Comparison of ENCODE assay signal across 11 cellular contexts in the genomic region with DNA sequence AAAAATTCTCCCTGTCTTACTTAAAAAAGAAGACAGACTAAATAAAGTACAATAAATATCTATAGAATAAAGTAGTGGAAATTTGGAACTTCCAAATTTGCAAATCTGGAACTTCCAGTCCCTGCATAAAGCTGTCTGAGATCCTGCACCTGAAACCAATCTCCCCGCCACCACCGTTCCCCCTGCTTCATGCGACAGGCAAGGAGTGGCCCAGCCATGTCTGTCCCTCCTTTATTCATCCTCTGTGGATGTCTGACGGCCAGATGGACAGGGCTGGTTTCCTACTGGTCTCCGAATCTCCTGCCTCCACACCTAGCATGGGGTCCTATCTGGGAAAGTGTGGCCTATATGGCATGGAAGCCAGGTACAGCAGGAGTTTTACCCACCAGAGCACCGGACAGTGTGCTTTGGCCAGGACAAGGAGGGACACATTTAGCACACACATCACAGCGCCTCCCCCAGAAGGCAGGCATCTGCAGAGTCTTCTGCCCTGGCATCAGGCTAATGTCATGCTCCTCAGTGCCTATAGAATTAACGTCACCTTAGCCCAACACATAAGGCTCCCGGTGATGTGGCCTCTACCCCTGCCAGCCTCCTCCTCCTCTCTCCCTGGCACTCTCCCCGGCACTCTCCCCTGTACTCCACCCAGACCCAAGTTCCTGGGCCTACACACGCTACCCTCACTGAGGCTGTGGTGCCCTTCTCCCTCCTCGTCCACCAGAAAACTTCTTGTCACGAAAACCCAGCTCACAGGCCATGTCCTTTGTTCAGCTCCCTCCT.
DNase-seq lines count a peak whose midpoint lies in the region; ATAC-seq and TF ChIP-seq lines count a peak whose summit lies in the region.
"Had no signal": no experiment of that assay in that cellular context is flagged by ENCODE, and none has a peak within 500 bp of the region (broad histone marks: within the 10 kb centered on the region; RNA-seq: fewer than 3 reads in every experiment).

No MANE protein-coding gene starts in this region.

- no peak overlapping the region for H3K4me2 ChIP-seq in mammary epithelial cell (ENCODE audit: insufficient read depth, low read depth, low read length)
- H3K4me2 ChIP-seq: neural progenitor cell had no signal

- H3K4me3 ChIP-seq in mammary epithelial cell (replicated peaks in 1 of 3; ENCODE audit: insufficient read depth in 1 of 3, low read depth in 2 of 3, low read length in 3 of 3) = no peak overlapping the region
- H3K4me3 ChIP-seq in upper lobe of right lung = no peak overlapping the region
- H3K4me3 ChIP-seq: neural progenitor cell had no signal

- dilution Hi-C loops in mammary epithelial cell (cut with HindIII; ENCODE audit: low sequenced_read_pairs) = no loop called here

- 96% methylated on average over 13 of the region's 13 CpGs for WGBS in mammary epithelial cell (ENCODE audit: low coverage, missing lambda C conversion rate)

- no peak overlapping the region for H3K4me3 Mint-ChIP-seq in MCF 10A (ENCODE audit: unreplicated experiment)
- H3K4me3 Mint-ChIP-seq in dendritic cell treated with granulocyte-macrophage colony-stimulating factor and Interleukin-4, amounts not matched to agents 40 ng/mL and 50 ng/mL, for 4 days = peak overlapping the region; percentile 25
- H3K4me3 Mint-ChIP-seq: neural progenitor cell had no signal

- no peaks in the 10 kb centered on the region for H3K27me3 Mint-ChIP-seq in MCF 10A (ENCODE audit: insufficient read depth, unreplicated experiment)
- peaks cover 2% of the 10 kb centered on the region for H3K27me3 Mint-ChIP-seq in dendritic cell treated with granulocyte-macrophage colony-stimulating factor and Interleukin-4, amounts not matched to agents 40 ng/mL and 50 ng/mL, for 4 days

- in situ Hi-C loops in mammary epithelial cell (cut with MboI; ENCODE audit: low sequenced_read_pairs in 2 of 2) = loop anchor here in 1 of 2 donors (10.0 kb wide), 1 partner anchor 415 kb away; a partner anchor contains a TSS

- H3K4me1 ChIP-seq in mammary epithelial cell (ENCODE audit: insufficient read depth, low read length) (peaks cover 30% of the 10 kb centered on the region), upper lobe of right lung (peaks cover 13% of the 10 kb centered on the region)
- H3K4me1 ChIP-seq: neural progenitor cell had no signal

- DNase-seq in MCF 10A (ENCODE audit: unreplicated experiment) = no peak
- DNase-seq in mammary epithelial cell = no peak
- DNase-seq in mesenteric fat pad (ENCODE audit: low spot score) = peak; percentile 43
- peak; percentile 33 for DNase-seq in upper lobe of right lung
- no peak for DNase-seq in NCI-H2196 (lab: John Stamatoyannopoulos, UW; ENCODE audit: unreplicated experiment)
- DNase-seq: central memory CD4-positive, alpha-beta T cell had no signal

- no peak overlapping the region for H3K9ac ChIP-seq in mammary epithelial cell (ENCODE audit: insufficient read depth, low read length)
- H3K9ac ChIP-seq: neural progenitor cell had no signal

- ATAC-seq in upper lobe of right lung (no peak), HG03280 (IDR thresholded peaks at IDR 0.05; ENCODE audit: unreplicated experiment) (no peak), GM21515 (IDR thresholded peaks at IDR 0.05; ENCODE audit: unreplicated experiment) (no peak)
- ATAC-seq: activated naive CD4-positive, alpha-beta T cell treated with anti-CD3 and anti-CD28 coated beads, Interleukin-2, amount 50 U/mL, for 72 hours had no signal

- H3K27ac ChIP-seq in mammary epithelial cell (ENCODE audit: insufficient read depth, low read depth, low read length) = no peak overlapping the region
- H3K27ac ChIP-seq in upper lobe of right lung = peak overlapping the region; percentile 19
- H3K27ac ChIP-seq: neural progenitor cell had no signal

- intact Hi-C loops in MCF 10A (cut with micrococcal nuclease) = loop anchor here (10.0 kb wide), 1 partner anchor 95 kb away; no protein-coding TSS in a partner anchor
- intact Hi-C loops in mammary epithelial cell (cut with micrococcal nuclease) = loop anchor here (10.0 kb wide), 2 partner anchors 225 to 335 kb away; no protein-coding TSS in a partner anchor
- intact Hi-C loops in dendritic cell treated with granulocyte-macrophage colony-stimulating factor and Interleukin-4, amounts not matched to agents 40 ng/mL and 50 ng/mL, for 4 days (cut with micrococcal nuclease) = no loop called here
- intact Hi-C loops in upper lobe of right lung (cut with DNase I) = no loop called here

- no TSS peak for BruUV-seq in MCF 10A (replicated peaks; lab: Mats Ljungman, UMichigan)
- no TSS peak for BruUV-seq in mammary epithelial cell (replicated peaks; lab: Mats Ljungman, UMichigan)

- H3K36me3 Mint-ChIP-seq in MCF 10A (ENCODE audit: insufficient read depth, unreplicated experiment) = peaks cover 13% of the 10 kb centered on the region
- H3K36me3 Mint-ChIP-seq in dendritic cell treated with granulocyte-macrophage colony-stimulating factor and Interleukin-4, amounts not matched to agents 40 ng/mL and 50 ng/mL, for 4 days (ENCODE audit: low read depth) = peaks cover 40% of the 10 kb centered on the region

- no peaks in the 10 kb centered on the region for H3K36me3 ChIP-seq in mammary epithelial cell (ENCODE audit: insufficient read depth, low read length)
- H3K36me3 ChIP-seq in upper lobe of right lung = no peaks in the 10 kb centered on the region
- H3K36me3 ChIP-seq: neural progenitor cell had no signal

- TF ChIP-seq CTCF in MCF 10A (IDR thresholded peaks at IDR 0.05; ENCODE audit: unreplicated experiment) = no peak
- no peak for TF ChIP-seq CTCF in mammary epithelial cell (conservative IDR thresholded peaks at IDR 0.05 in 1 of 2, IDR thresholded peaks at IDR 0.05 in 1 of 2; ENCODE audit: extremely low read depth in 1 of 2, insufficient read depth in 1 of 2, low read depth in 1 of 2, low read length in 2 of 2)
- TF ChIP-seq CTCF in upper lobe of right lung (IDR thresholded peaks at IDR 0.05) = no peak

- H3K79me2 ChIP-seq in mammary epithelial cell (ENCODE audit: insufficient read depth, low read length) = no peaks in the 10 kb centered on the region

- peak overlapping the region; percentile 92 for H3K27ac Mint-ChIP-seq in MCF 10A (ENCODE audit: low read depth, unreplicated experiment)
- peak overlapping the region; percentile 74 for H3K27ac Mint-ChIP-seq in dendritic cell treated with granulocyte-macrophage colony-stimulating factor and Interleukin-4, amounts not matched to agents 40 ng/mL and 50 ng/mL, for 4 days
- H3K27ac Mint-ChIP-seq: neural progenitor cell had no signal

- no peak overlapping the region for H2AFZ ChIP-seq in mammary epithelial cell (ENCODE audit: low read depth, low read length)
- H2AFZ ChIP-seq: neural progenitor cell had no signal

- H3K9me3 Mint-ChIP-seq in MCF 10A (ENCODE audit: unreplicated experiment) = no peaks in the 10 kb centered on the region
- no peaks in the 10 kb centered on the region for H3K9me3 Mint-ChIP-seq in dendritic cell treated with granulocyte-macrophage colony-stimulating factor and Interleukin-4, amounts not matched to agents 40 ng/mL and 50 ng/mL, for 4 days
- H3K9me3 Mint-ChIP-seq: activated naive CD4-positive, alpha-beta T cell treated with anti-CD3 and anti-CD28 coated beads, Interleukin-2, amount 50 U/mL, for 72 hours; neural progenitor cell had no signal

- POLR2A ChIA-PET in MCF 10A (lab: Yijun Ruan, JAX) = interaction anchor here (0.6 to 1.2 kb wide), 3 partner anchors 165 to 419 kb away, joined by 3 to 4 read pairs (median 3); no protein-coding TSS in a partner anchor

- H3K27me3 ChIP-seq in mammary epithelial cell (ENCODE audit: insufficient read depth, low read length) = no peaks in the 10 kb centered on the region
- no peaks in the 10 kb centered on the region for H3K27me3 ChIP-seq in upper lobe of right lung
- H3K27me3 ChIP-seq: neural progenitor cell had no signal

- peaks cover 38% of the 10 kb centered on the region for H3K4me1 Mint-ChIP-seq in MCF 10A (ENCODE audit: insufficient read depth, unreplicated experiment)
- peaks cover 68% of the 10 kb centered on the region for H3K4me1 Mint-ChIP-seq in dendritic cell treated with granulocyte-macrophage colony-stimulating factor and Interleukin-4, amounts not matched to agents 40 ng/mL and 50 ng/mL, for 4 days (ENCODE audit: low read depth)

- H4K20me1 ChIP-seq in mammary epithelial cell (ENCODE audit: insufficient read depth, low read length) = no peaks in the 10 kb centered on the region

- H3K9me3 ChIP-seq in mammary epithelial cell (replicated peaks; ENCODE audit: insufficient read depth, low read length) (no peaks in the 10 kb centered on the region), upper lobe of right lung (no peaks in the 10 kb centered on the region)

- CTCF ChIA-PET in MCF 10A (lab: Yijun Ruan, JAX) = interaction anchor here (0.6 kb wide), 1 partner anchor 97 kb away, joined by 4 read pairs; no protein-coding TSS in a partner anchor
- CTCF ChIA-PET in mammary epithelial cell (lab: Charles Lee; ENCODE audit: low non-redundant PET) = no interaction called here

Comparison
In these comparisons a context has a peak if more than half of its experiments do, and no peak if none do; other contexts are left out.
1. DNase-seq: peak in mesenteric fat pad (single experiment) and upper lobe of right lung (single experiment); none in MCF 10A (single experiment), mammary epithelial cell (single experiment) and NCI-H2196 (single experiment).
2. intact Hi-C loops: an anchor here in MCF 10A (10.0 kb wide) and mammary epithelial cell (10.0 kb wide); none called in dendritic cell treated with granulocyte-macrophage colony-stimulating factor and Interleukin-4, amounts not matched to agents 40 ng/mL and 50 ng/mL, for 4 days and upper lobe of right lung.